3 cellular contexts compared by ENCODE assay signal in genomic region chr5:169352901-169353300, GRCh38.
A peak's percentile ranks its signal among the peaks of the same experiment; 100 is the strongest.
TF ChIP-seq lines count a peak whose summit lies in the region.

No MANE protein-coding gene starts in this region.

TF ChIP-seq in SK-N-SH, 30 proteins besides CTCF, POLR2A, EP300 and RAD21 (continued from another document):
- TF ChIP-seq REST (IDR thresholded peaks at IDR 0.05; ENCODE audit: low read depth, low read length) (no peak), FOXM1 (IDR thresholded peaks at IDR 0.05; ENCODE audit: low read depth) (no peak), SMC3 (IDR thresholded peaks at IDR 0.05; ENCODE audit: low read depth, low read length) (no peak), USF2 (IDR thresholded peaks at IDR 0.05; ENCODE audit: borderline replicate concordance, low read depth, low read length) (no peak), FOXJ3 (CRISPR knock-in tag; IDR thresholded peaks at IDR 0.05) (no peak), EZH2phosphoT487 (IDR thresholded peaks at IDR 0.05; ENCODE audit: borderline replicate concordance, low read depth) (no peak), CHD2 (IDR thresholded peaks at IDR 0.05; ENCODE audit: low read length, partially characterized antibody) (no peak), IRF3 (IDR thresholded peaks at IDR 0.05; ENCODE audit: low read depth, low read length) (no peak), TCF12 (IDR thresholded peaks at IDR 0.05) (no peak), FOSL2 (IDR thresholded peaks at IDR 0.05; ENCODE audit: borderline replicate concordance, low read depth) (no peak), TEAD4 (IDR thresholded peaks at IDR 0.05; ENCODE audit: borderline replicate concordance, insufficient read depth) (no peak), JUND (IDR thresholded peaks at IDR 0.05) (no peak), USF1 (IDR thresholded peaks at IDR 0.05; ENCODE audit: borderline replicate concordance, low read depth) (no peak)

TF ChIP-seq in SK-N-SH treated with all-trans-retinoic acid at 6 μM for 48 hours, 23 proteins besides CTCF, POLR2A, EP300 and RAD21 (continued from another document):
- TF ChIP-seq TSHZ2 (CRISPR knock-in tag; IDR thresholded peaks at IDR 0.05) (no peak), CSRNP3 (CRISPR knock-in tag; IDR thresholded peaks at IDR 0.05) (no peak), GLIS3 (CRISPR knock-in tag; IDR thresholded peaks at IDR 0.05) (no peak), ZFP30 (CRISPR knock-in tag; IDR thresholded peaks at IDR 0.05) (no peak), RARB (CRISPR knock-in tag; IDR thresholded peaks at IDR 0.05) (no peak), PATZ1 (CRISPR knock-in tag; IDR thresholded peaks at IDR 0.05; ENCODE audit: borderline replicate concordance) (no peak), TCF4 (CRISPR knock-in tag; IDR thresholded peaks at IDR 0.05; ENCODE audit: borderline replicate concordance) (no peak), ARNTL (CRISPR knock-in tag; IDR thresholded peaks at IDR 0.05; ENCODE audit: borderline replicate concordance, low read depth) (no peak), TOX (CRISPR knock-in tag; IDR thresholded peaks at IDR 0.05; ENCODE audit: borderline replicate concordance) (no peak), ZNF565 (CRISPR knock-in tag; conservative IDR thresholded peaks at IDR 0.05; ENCODE audit: low read depth) (no peak), POU6F1 (CRISPR knock-in tag; IDR thresholded peaks at IDR 0.05; ENCODE audit: borderline replicate concordance, low read depth) (no peak), SNAI2 (CRISPR knock-in tag; IDR thresholded peaks at IDR 0.05) (no peak), ESRRG (CRISPR knock-in tag; IDR thresholded peaks at IDR 0.05) (no peak)

TF ChIP-seq in K562, 482 proteins besides CTCF, POLR2A, EP300 and RAD21 (continued from another document):
- TF ChIP-seq PTBP1 (IDR thresholded peaks at IDR 0.05; ENCODE audit: low read depth, low read length) (no peak), MAFF (IDR thresholded peaks at IDR 0.05; ENCODE audit: low read length) (peak; percentile 71), HNRNPUL1 (IDR thresholded peaks at IDR 0.05; ENCODE audit: low read length) (no peak), MAFK (IDR thresholded peaks at IDR 0.05; ENCODE audit: low read length) (peak; percentile 68; the same call in 1 of the 2 replicates), ZNF316 (IDR thresholded peaks at IDR 0.05) (peak; percentile 66), SAFB2 (IDR thresholded peaks at IDR 0.05; ENCODE audit: borderline replicate concordance, low read depth, low read length, severe bottlenecking) (no peak), PHF20 (IDR thresholded peaks at IDR 0.05; ENCODE audit: partially characterized antibody) (no peak), ZNF239 (CRISPR knock-in tag; IDR thresholded peaks at IDR 0.05) (no peak), NCOA2 (IDR thresholded peaks at IDR 0.05; ENCODE audit: partially characterized antibody in 2 of 2) (no peak)
TF ChIP-seq in K562: peak in this region for 5.
